Comparison of ENCODE assay signal across 8 cellular contexts in the genomic region with DNA sequence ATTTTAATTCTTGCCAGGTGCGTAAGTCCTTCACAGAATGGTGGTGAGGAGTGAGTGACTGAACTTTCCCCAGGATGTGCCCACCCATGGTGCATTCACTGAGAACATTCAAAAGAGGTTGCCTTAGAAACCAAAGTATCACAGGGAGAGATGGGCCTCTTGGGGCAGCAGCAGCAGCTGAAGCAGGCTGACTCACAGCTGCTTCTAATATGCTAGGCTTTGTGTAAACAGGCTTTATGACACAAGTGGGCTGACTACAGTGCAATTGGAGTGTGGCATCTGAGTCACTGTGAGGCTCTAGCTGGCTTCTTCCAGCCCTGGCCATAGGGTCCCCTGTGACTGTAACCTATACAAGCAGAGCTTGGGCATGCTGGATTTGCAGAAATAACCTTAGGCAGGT. TPM values are rescaled to one million over a fixed set of nuclear protein-coding genes. Genes with fewer than 3 reads are reported as not detected.
DNase-seq lines count a peak whose midpoint lies in the region; ATAC-seq and TF ChIP-seq lines count a peak whose summit lies in the region.

No MANE protein-coding gene starts in this region.

- H3K4me1 ChIP-seq in breast epithelium = no peaks in the 10 kb centered on the region

- POLR2A ChIA-PET in MCF 10A (lab: Yijun Ruan, JAX) = interaction anchor here (0.5 to 1.2 kb wide), 5 partner anchors 10 to 44 kb away, joined by 3 to 7 read pairs (median 3); a partner anchor contains a TSS

- H3K36me3 Mint-ChIP-seq in MCF 10A (ENCODE audit: insufficient read depth, unreplicated experiment) = no peaks in the 10 kb centered on the region

- BruUV-seq in MCF 10A (replicated peaks; lab: Mats Ljungman, UMichigan) = no TSS peak

- H3K36me3 ChIP-seq in breast epithelium = no peaks in the 10 kb centered on the region

- H3K27ac ChIP-seq in breast epithelium = peak overlapping the region in 1 of 2 donors; percentile 59

- intact Hi-C loops in MCF 10A (cut with micrococcal nuclease) (no loop called here), breast epithelium (cut with DNase I; ENCODE audit: low total_unique reads) (no loop called here)

- H3K9me3 ChIP-seq in breast epithelium = no peaks in the 10 kb centered on the region

- TF ChIP-seq POLR2A in breast epithelium (IDR thresholded peaks at IDR 0.05) = no peak

- no peak for ATAC-seq in GM21390 (IDR thresholded peaks at IDR 0.05; ENCODE audit: unreplicated experiment)

- H3K4me3 Mint-ChIP-seq in MCF 10A (ENCODE audit: unreplicated experiment) = no peak overlapping the region

- no peak for TF ChIP-seq CTCF in MCF 10A (IDR thresholded peaks at IDR 0.05; ENCODE audit: unreplicated experiment)
- no peak for TF ChIP-seq CTCF in breast epithelium (IDR thresholded peaks at IDR 0.05)

- H3K4me1 Mint-ChIP-seq in MCF 10A (ENCODE audit: insufficient read depth, unreplicated experiment) = peaks cover 6% of the 10 kb centered on the region

- H3K27me3 ChIP-seq in breast epithelium = no peaks in the 10 kb centered on the region

- H3K27ac Mint-ChIP-seq in MCF 10A (ENCODE audit: low read depth, unreplicated experiment) = no peak overlapping the region

- peak; percentile 81 for DNase-seq in MCF 10A (ENCODE audit: unreplicated experiment)
- no peak for DNase-seq in breast epithelium (ENCODE audit: low spot score in 2 of 2)
- peak; percentile 79 for DNase-seq in NCI-H2171 (lab: John Stamatoyannopoulos, UW)
- DNase-seq in amniotic stem cell (lab: John Stamatoyannopoulos, UW) = peak; percentile 93
- peak; percentile 63 for DNase-seq in iPS-NIHi11 (ENCODE audit: low spot score)
- DNase-seq in superior temporal gyrus (ENCODE audit: extremely low spot score) = peak; percentile 69
- DNase-seq in 8988T = no peak

- no peak overlapping the region for H3K4me3 ChIP-seq in breast epithelium

- CTCF ChIA-PET in MCF 10A (lab: Yijun Ruan, JAX) = interaction anchor here (0.6 kb wide), 1 partner anchor 27 kb away, joined by 3 read pairs; no protein-coding TSS in a partner anchor

- no peaks in the 10 kb centered on the region for H3K27me3 Mint-ChIP-seq in MCF 10A (ENCODE audit: insufficient read depth, unreplicated experiment)

- no peaks in the 10 kb centered on the region for H3K9me3 Mint-ChIP-seq in MCF 10A (ENCODE audit: unreplicated experiment)

RNA-seq across cellular contexts. Expression of a gene that starts 12.6 kb away (rescaled TPM):
- total RNA-seq in MCF 10A (2022) (25.1 and 29.8 TPM in 2 replicates), breast epithelium (10 to 100 TPM; 14.7 to 29.6 (median 25.5) TPM)

RNA-seq across cellular contexts. Expression of a gene that starts 12.8 kb away (rescaled TPM):
- total RNA-seq in MCF 10A (2022) = 74.4 and 84.4 TPM in 2 replicates
- total RNA-seq in breast epithelium = 100 to 1,000 TPM; 179 to 269 (median 249) TPM

RNA-seq across cellular contexts. Expression of a gene that starts 53.8 kb away (rescaled TPM):
- total RNA-seq in MCF 10A (2022) (not detected in 2 replicates), breast epithelium (under 1 TPM in 2 of 3 donors, not detected in 1; 0.16 to 0.44 TPM)

Comparison
In these comparisons a context has a peak if more than half of its experiments do, and no peak if none do; other contexts are left out.
1. DNase-seq: peak in MCF 10A (single experiment), NCI-H2171 (single experiment), amniotic stem cell (single experiment), iPS-NIHi11 (single experiment) and superior temporal gyrus (single experiment); none in breast epithelium (0 of 2) and 8988T (single experiment).